Comparison of ENCODE assay signal across 18 cellular contexts in the genomic region with DNA sequence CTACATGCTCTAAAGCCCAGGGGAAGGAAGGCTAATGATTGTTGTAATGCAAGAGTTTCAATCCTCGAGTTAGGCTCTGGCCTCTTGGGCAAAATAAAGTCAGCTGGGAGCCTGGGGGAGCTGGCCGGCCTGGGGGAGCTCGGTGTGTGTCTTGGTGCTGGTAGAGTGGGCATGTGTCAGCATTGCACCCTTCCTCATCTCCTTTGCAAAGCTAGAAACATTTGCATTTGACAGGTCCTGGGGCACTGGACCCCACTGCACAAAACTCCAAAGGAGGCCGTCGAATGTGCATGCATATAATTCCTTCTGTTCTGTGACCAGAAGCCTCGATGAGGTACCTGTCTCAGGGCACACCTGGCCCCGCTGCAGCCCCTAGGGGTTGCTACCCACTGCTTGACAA.
DNase-seq lines count a peak whose midpoint lies in the region; ATAC-seq and TF ChIP-seq lines count a peak whose summit lies in the region.
"Had no signal": no experiment of that assay in that cellular context is flagged by ENCODE, and none has a peak within 500 bp of the region (broad histone marks: within the 10 kb centered on the region; RNA-seq: fewer than 3 reads in every experiment).

No MANE protein-coding gene starts in this region.

- peaks cover 4% of the 10 kb centered on the region for H3K4me1 Mint-ChIP-seq in osteocyte (ENCODE audit: unreplicated experiment)
- H3K4me1 Mint-ChIP-seq: CD4-positive, CD25-positive, alpha-beta regulatory T cell; CD8-positive, alpha-beta memory T cell had no signal

- TF ChIP-seq CTCF in right atrium auricular region (IDR thresholded peaks at IDR 0.05) (no peak), esophagus muscularis mucosa (IDR thresholded peaks at IDR 0.05) (no peak), osteocyte (IDR thresholded peaks at IDR 0.05) (no peak)

- H3K36me3 Mint-ChIP-seq in osteocyte (ENCODE audit: unreplicated experiment) = no peaks in the 10 kb centered on the region
- H3K36me3 Mint-ChIP-seq: CD4-positive, CD25-positive, alpha-beta regulatory T cell; CD8-positive, alpha-beta memory T cell had no signal

- H3K27me3 ChIP-seq in right atrium auricular region (no peaks in the 10 kb centered on the region), right cardiac atrium (ENCODE audit: control insufficient read depth, insufficient read depth) (no peaks in the 10 kb centered on the region), esophagus muscularis mucosa (no peaks in the 10 kb centered on the region)

- H3K4me3 Mint-ChIP-seq in osteocyte (ENCODE audit: unreplicated experiment) = no peak overlapping the region
- H3K4me3 Mint-ChIP-seq: CD4-positive, CD25-positive, alpha-beta regulatory T cell; CD8-positive, alpha-beta memory T cell; H9 had no signal

- H3K4me3 ChIP-seq in right atrium auricular region = no peak overlapping the region
- H3K4me3 ChIP-seq in right cardiac atrium (ENCODE audit: low read length) = no peak overlapping the region
- H3K4me3 ChIP-seq in esophagus muscularis mucosa = no peak overlapping the region
- H3K4me3 ChIP-seq: GM12878 had no signal

- intact Hi-C loops in right cardiac atrium (cut with DNase I) (no loop called here), esophagus muscularis mucosa (cut with DNase I) (no loop called here)

- no peaks in the 10 kb centered on the region for H3K36me3 ChIP-seq in right atrium auricular region
- H3K36me3 ChIP-seq in esophagus muscularis mucosa = no peaks in the 10 kb centered on the region

- no peaks in the 10 kb centered on the region for H3K9me3 Mint-ChIP-seq in osteocyte (ENCODE audit: unreplicated experiment)
- H3K9me3 Mint-ChIP-seq: CD4-positive, CD25-positive, alpha-beta regulatory T cell; CD8-positive, alpha-beta memory T cell had no signal

- WGBS in right cardiac atrium = 87% methylated on average over 7 of the region's 7 CpGs
- 92% methylated on average over 6 of the region's 7 CpGs for WGBS in esophagus muscularis mucosa

- no peak for TF ChIP-seq EP300 in esophagus muscularis mucosa (IDR thresholded peaks at IDR 0.05)

- TF ChIP-seq POLR2A in esophagus muscularis mucosa (IDR thresholded peaks at IDR 0.05; ENCODE audit: low read depth) = no peak

- ATAC-seq in right cardiac atrium = no peak
- ATAC-seq: GM12878 had no signal

- H3K27me3 Mint-ChIP-seq in osteocyte (ENCODE audit: unreplicated experiment) = no peaks in the 10 kb centered on the region

- H3K9me3 ChIP-seq in right atrium auricular region (no peaks in the 10 kb centered on the region), right cardiac atrium (ENCODE audit: control insufficient read depth, low read length) (no peaks in the 10 kb centered on the region), esophagus muscularis mucosa (no peaks in the 10 kb centered on the region)

- no peak overlapping the region for H3K27ac ChIP-seq in right atrium auricular region
- H3K27ac ChIP-seq in right cardiac atrium (ENCODE audit: low read length) = no peak overlapping the region
- H3K27ac ChIP-seq in esophagus muscularis mucosa (replicated peaks in 1 of 4) = no peak overlapping the region
- H3K27ac ChIP-seq: 22Rv1 had no signal

- H3K27ac Mint-ChIP-seq in osteocyte (ENCODE audit: unreplicated experiment) = no peak overlapping the region
- H3K27ac Mint-ChIP-seq: CD4-positive, CD25-positive, alpha-beta regulatory T cell; CD8-positive, alpha-beta memory T cell; H9 had no signal

- DNase-seq in right atrium auricular region (ENCODE audit: low spot score) (peak; percentile 26), right cardiac atrium (no peak), esophagus muscularis mucosa (ENCODE audit: extremely low spot score) (peak; percentile 75), osteocyte (ENCODE audit: extremely low spot score, unreplicated experiment) (peak; percentile 65), dedifferentiated amniotic fluid mesenchymal stem cell (ENCODE audit: extremely low spot score) (no peak), A172 (ENCODE audit: low spot score) (no peak)
- no peak for DNase-seq in activated naive CD4-positive, alpha-beta T cell treated with Interleukin-2 at 50 U/mL for 16 hours
- DNase-seq: C1 segment of cervical spinal cord; CD4-positive, CD25-positive, alpha-beta regulatory T cell; CD8-positive, alpha-beta memory T cell; COR-L47; DMS 273 treated with DMSO at 0.1 percent for 48 hours; DMS53; DND-41; EL; H9 had no signal

- no peaks in the 10 kb centered on the region for H3K4me1 ChIP-seq in right atrium auricular region
- H3K4me1 ChIP-seq in right cardiac atrium (ENCODE audit: control insufficient read depth, insufficient read depth, low read length) = no peaks in the 10 kb centered on the region
- no peaks in the 10 kb centered on the region for H3K4me1 ChIP-seq in esophagus muscularis mucosa

Comparison
In these comparisons a context has a peak if more than half of its experiments do, and no peak if none do; other contexts are left out.
1. DNase-seq: peak in right atrium auricular region (single experiment), esophagus muscularis mucosa (single experiment) and osteocyte (single experiment); none in right cardiac atrium (0 of 3), dedifferentiated amniotic fluid mesenchymal stem cell (single experiment), activated naive CD4-positive, alpha-beta T cell treated with Interleukin-2 at 50 U/mL for 16 hours (single experiment) and A172 (single experiment).